1 cellular context compared by ENCODE assay signal in genomic region chr12:119236372-119236771, GRCh38.
TF ChIP-seq lines count a peak whose summit lies in the region.

No MANE protein-coding gene starts in this region.

TF ChIP-seq in WTC11, 78 proteins besides CTCF, POLR2A, EP300 and RAD21:
- TF ChIP-seq ZNF512 (CRISPR knock-in tag; IDR thresholded peaks at IDR 0.05; ENCODE audit: borderline replicate concordance) (no peak), RELA (CRISPR knock-in tag; IDR thresholded peaks at IDR 0.05; ENCODE audit: borderline replicate concordance) (no peak), EMX1 (CRISPR knock-in tag; IDR thresholded peaks at IDR 0.05) (no peak), E2F4 (CRISPR knock-in tag; IDR thresholded peaks at IDR 0.05; ENCODE audit: borderline replicate concordance, low read depth) (no peak), ATF1 (CRISPR knock-in tag; IDR thresholded peaks at IDR 0.05) (no peak), SMAD3 (CRISPR knock-in tag; IDR thresholded peaks at IDR 0.05; ENCODE audit: borderline replicate concordance) (no peak), ZNF425 (CRISPR knock-in tag; conservative IDR thresholded peaks at IDR 0.05) (no peak), CREB1 (CRISPR knock-in tag; IDR thresholded peaks at IDR 0.05) (no peak), ERG (CRISPR knock-in tag; IDR thresholded peaks at IDR 0.05) (no peak), SOX15 (CRISPR knock-in tag; IDR thresholded peaks at IDR 0.05) (no peak), USF2 (CRISPR knock-in tag; IDR thresholded peaks at IDR 0.05) (no peak), ZMAT4 (CRISPR knock-in tag; IDR thresholded peaks at IDR 0.05) (no peak), NR2C2 (CRISPR knock-in tag; IDR thresholded peaks at IDR 0.05) (no peak), HMGXB4 (CRISPR knock-in tag; IDR thresholded peaks at IDR 0.05) (no peak), NR1H2 (CRISPR knock-in tag; IDR thresholded peaks at IDR 0.05) (no peak), E2F5 (CRISPR knock-in tag; IDR thresholded peaks at IDR 0.05) (no peak), RORB (CRISPR knock-in tag; IDR thresholded peaks at IDR 0.05) (no peak), MXD4 (CRISPR knock-in tag; IDR thresholded peaks at IDR 0.05; ENCODE audit: borderline replicate concordance) (no peak)
